In genomic region chr17:75876190-75876937, GRCh38 we compare ENCODE assay signal across 1 cellular context.
TF ChIP-seq lines count a peak whose summit lies in the region.

No MANE protein-coding gene starts in this region.

TF ChIP-seq in HepG2, 621 proteins besides CTCF, POLR2A, EP300 and RAD21 (continued from another document and continues in another):
- TF ChIP-seq ATF2 (CRISPR knock-in tag; IDR thresholded peaks at IDR 0.05) (peak; percentile 92), ZNF629 (CRISPR knock-in tag; conservative IDR thresholded peaks at IDR 0.05) (peak; percentile 61; the same call in 1 of the 2 replicates), YEATS4 (CRISPR knock-in tag; IDR thresholded peaks at IDR 0.05; ENCODE audit: borderline replicate concordance) (peak; percentile 99), ESRRA (CRISPR knock-in tag; IDR thresholded peaks at IDR 0.05; ENCODE audit: low read depth) (peak; percentile 100), ZNF235 (CRISPR knock-in tag; IDR thresholded peaks at IDR 0.05; ENCODE audit: borderline replicate concordance) (peak; percentile 71; the same call in 1 of the 2 replicates), ZNF597 (CRISPR knock-in tag; IDR thresholded peaks at IDR 0.05) (no peak), SIX4 (CRISPR knock-in tag; IDR thresholded peaks at IDR 0.05) (peak; percentile 61; the same call in 1 of the 2 replicates), AKAP8 (CRISPR knock-in tag; IDR thresholded peaks at IDR 0.05) (peak; percentile 100), FOXK1 (CRISPR knock-in tag; IDR thresholded peaks at IDR 0.05; ENCODE audit: borderline replicate concordance, low read depth) (peak; percentile 92; the same call in 1 of the 2 replicates), TOE1 (CRISPR knock-in tag; IDR thresholded peaks at IDR 0.05) (no peak), ZNF3 (CRISPR knock-in tag; IDR thresholded peaks at IDR 0.05) (peak; percentile 44; the same call in 1 of the 2 replicates), ZNF17 (CRISPR knock-in tag; IDR thresholded peaks at IDR 0.05) (no peak), CSRNP1 (CRISPR knock-in tag; IDR thresholded peaks at IDR 0.05) (peak; percentile 64; the same call in 1 of the 2 replicates), RFX5 (IDR thresholded peaks at IDR 0.05; ENCODE audit: low read depth, low read length) (peak; percentile 5; the same call in 1 of the 2 replicates), GPBP1L1 (CRISPR knock-in tag; IDR thresholded peaks at IDR 0.05) (no peak), YEATS2 (CRISPR knock-in tag; IDR thresholded peaks at IDR 0.05; ENCODE audit: borderline replicate concordance) (peak; percentile 39; the same call in 1 of the 2 replicates), PRDM10 (CRISPR knock-in tag; IDR thresholded peaks at IDR 0.05; ENCODE audit: low read depth) (peak; percentile 99), MXI1 (IDR thresholded peaks at IDR 0.05; ENCODE audit: borderline replicate concordance, low read depth, low read length) (peak; percentile 95; the same call in 2 of the 3 replicates), NFRKB (IDR thresholded peaks at IDR 0.05) (peak; percentile 27; the same call in 1 of the 2 replicates), HDAC2 (CRISPR knock-in tag; IDR thresholded peaks at IDR 0.05) (peak; percentile 93), ZNF543 (CRISPR knock-in tag; IDR thresholded peaks at IDR 0.05) (peak; percentile 97), GFI1 (CRISPR knock-in tag; IDR thresholded peaks at IDR 0.05; ENCODE audit: borderline replicate concordance) (peak; percentile 77), ZNF672 (CRISPR knock-in tag; IDR thresholded peaks at IDR 0.05) (peak; percentile 3; the same call in 1 of the 2 replicates), U2AF2 (IDR thresholded peaks at IDR 0.05; ENCODE audit: low read depth, low read length) (no peak), PHF21A (CRISPR knock-in tag; IDR thresholded peaks at IDR 0.05) (peak; percentile 100), ASH2L (IDR thresholded peaks at IDR 0.05; ENCODE audit: insufficient read length, low read depth, low read length) (peak; percentile 70), MEIS1 (CRISPR knock-in tag; IDR thresholded peaks at IDR 0.05; ENCODE audit: borderline replicate concordance) (no peak; the same call in 1 of the 2 replicates), EHMT2 (IDR thresholded peaks at IDR 0.05; ENCODE audit: borderline replicate concordance, low read depth, low read length) (no peak), DNMT1 (CRISPR knock-in tag; IDR thresholded peaks at IDR 0.05) (peak; percentile 99), RORA (CRISPR knock-in tag; IDR thresholded peaks at IDR 0.05) (no peak), ZBTB49 (CRISPR knock-in tag; IDR thresholded peaks at IDR 0.05; ENCODE audit: borderline replicate concordance) (0 out of 2 replicates have a peak, but pooled peaks have one; percentile 10), SMAD3 (CRISPR knock-in tag; IDR thresholded peaks at IDR 0.05) (peak; percentile 90), TRIM24 (CRISPR knock-in tag; IDR thresholded peaks at IDR 0.05) (no peak), KDM4B (CRISPR knock-in tag; IDR thresholded peaks at IDR 0.05) (peak; percentile 95), ZNF460 (CRISPR knock-in tag; IDR thresholded peaks at IDR 0.05; ENCODE audit: borderline replicate concordance) (peak; percentile 58; the same call in 1 of the 2 replicates), GTF3A (CRISPR knock-in tag; conservative IDR thresholded peaks at IDR 0.05) (peak; percentile 93; the same call in 1 of the 2 replicates), FOXC1 (CRISPR knock-in tag; IDR thresholded peaks at IDR 0.05; ENCODE audit: borderline replicate concordance) (peak; percentile 98), MXD3 (CRISPR knock-in tag; IDR thresholded peaks at IDR 0.05) (peak; percentile 62), ZNF557 (CRISPR knock-in tag; IDR thresholded peaks at IDR 0.05) (peak; percentile 13; the same call in 1 of the 2 replicates), ZNF574 (CRISPR knock-in tag; IDR thresholded peaks at IDR 0.05) (peak; percentile 92), MBD4 (IDR thresholded peaks at IDR 0.05; ENCODE audit: borderline replicate concordance, low read length) (no peak), ZHX1 (CRISPR knock-in tag; IDR thresholded peaks at IDR 0.05; ENCODE audit: low read depth) (peak; percentile 97), SATB2 (CRISPR knock-in tag; IDR thresholded peaks at IDR 0.05) (no peak), RXRB (CRISPR knock-in tag; IDR thresholded peaks at IDR 0.05; ENCODE audit: borderline replicate concordance) (peak; percentile 93), ZNF441 (CRISPR knock-in tag; IDR thresholded peaks at IDR 0.05; ENCODE audit: borderline replicate concordance) (peak; percentile 84; the same call in 1 of the 2 replicates), SCMH1 (CRISPR knock-in tag; IDR thresholded peaks at IDR 0.05; ENCODE audit: borderline replicate concordance) (no peak), CBX1 (IDR thresholded peaks at IDR 0.05; ENCODE audit: low read depth) (peak; percentile 58), MIXL1 (CRISPR knock-in tag; IDR thresholded peaks at IDR 0.05) (peak; percentile 95)
